Comparison of ENCODE assay signal across 19 cellular contexts in the genomic region with DNA sequence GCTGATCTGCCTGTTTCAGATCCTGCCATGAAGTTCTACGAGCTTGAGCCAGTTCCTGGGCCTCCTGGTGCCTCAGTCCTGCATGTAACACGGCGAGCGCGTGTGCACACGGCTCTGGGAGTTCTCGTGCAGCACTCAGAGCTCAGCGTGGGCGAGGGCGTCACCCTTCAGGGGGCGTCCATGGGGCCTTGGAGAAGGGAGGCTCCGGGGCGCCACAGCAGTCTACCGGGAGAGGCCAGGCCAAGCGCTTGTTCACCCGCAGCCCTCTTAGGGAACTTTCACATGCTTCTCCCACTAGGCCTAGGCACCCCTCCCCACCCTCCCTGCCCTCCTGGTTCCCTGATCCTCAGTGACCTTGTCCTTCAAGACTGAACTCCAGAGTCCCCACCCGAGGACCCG.
"Had no signal": no experiment of that assay in that cellular context is flagged by ENCODE, and none has a peak within 500 bp of the region (broad histone marks: within the 10 kb centered on the region; RNA-seq: fewer than 3 reads in every experiment).

No MANE protein-coding gene starts in this region.

- H3K9me3 ChIP-seq: Peyer's patch, SJSA1 had no signal

- H3K36me3 ChIP-seq: Peyer's patch, SJSA1 had no signal

- H3K27ac ChIP-seq: Peyer's patch, RWPE1, SJSA1 had no signal

- H3K4me3 ChIP-seq: K562, SJSA1 had no signal

- ATAC-seq: K562, SK-N-SH treated with all-trans-retinoic acid at 6 μM for 48 hours had no signal

- H3K4me1 ChIP-seq: SJSA1 had no signal

- DNase-seq: activated CD4-positive, alpha-beta T cell treated with anti-CD3 and anti-CD28 coated beads, Interleukin-2, amount 50 U/mL, for 4 hours; activated CD4-positive, CD25-positive, alpha-beta regulatory T cell treated with anti-CD3 and anti-CD28 coated beads, Interleukin-2, amount 50 U/mL, for 72 hours; activated CD8-positive, alpha-beta T cell treated with anti-CD3 and anti-CD28 coated beads, Interleukin-2, amount 10 ng/mL, durations not matched to agents 7 days and 5 days; activated naive CD4-positive, alpha-beta T cell treated with anti-CD3 and anti-CD28 coated beads, Interleukin-2, amount 50 U/mL, for 16 hours; activated T-cell treated with anti-CD3 and anti-CD28 coated beads, Interleukin-2, amount 50 U/mL, for 1 hour; aorta; central memory CD4-positive, alpha-beta T cell; Karpas-422; NCI-H1930; NCI-H2171; NCI-H2227 treated with DMSO at 0.1 percent for 48 hours; NCI-H774; Peyer's patch; Right ventricle myocardium superior; SW 1271 had no signal
